In genomic region chr20:45014671-45015415, GRCh38 we compare ENCODE assay signal across 11 cellular contexts. TPM values are rescaled to one million over a fixed set of nuclear protein-coding genes. Genes with fewer than 3 reads are reported as not detected.
DNase-seq lines count a peak whose midpoint lies in the region; ATAC-seq and TF ChIP-seq lines count a peak whose summit lies in the region.
"Had no signal": no experiment of that assay in that cellular context is flagged by ENCODE, and none has a peak within 500 bp of the region (broad histone marks: within the 10 kb centered on the region; RNA-seq: fewer than 3 reads in every experiment).

No MANE protein-coding gene starts in this region.

- peaks cover 0 to 63% of the 10 kb centered on the region in 2 donors for H3K4me1 ChIP-seq in right atrium auricular region

- ATAC-seq in Right ventricle myocardium inferior = peak; percentile 36

- peak overlapping the region; percentile 17 to 81 for H3K27ac ChIP-seq in right atrium auricular region

- H3K4me3 Mint-ChIP-seq in activated naive CD8-positive, alpha-beta T cell treated with anti-CD3 and anti-CD28 coated beads for 36 hours = no peak overlapping the region
- H3K4me3 Mint-ChIP-seq: T-helper 1 cell treated with Interleukin-12 subunit alpha and Interleukin-12 subunit beta and Interleukin-4 antibody, amounts not matched to agents 30 μg/mL and 1 μg/mL, for 36 hours had no signal

- no peaks in the 10 kb centered on the region for H3K27me3 ChIP-seq in right atrium auricular region

- intact Hi-C loops in Right ventricle myocardium inferior (cut with DNase I) = no loop called here
- intact Hi-C loops in cardiac septum (cut with DNase I) = loop anchor here (5.0 kb wide), 1 partner anchor 82 kb away; no protein-coding TSS in a partner anchor

- peak overlapping the region; percentile 48 for H3K27ac Mint-ChIP-seq in activated naive CD8-positive, alpha-beta T cell treated with anti-CD3 and anti-CD28 coated beads for 36 hours
- H3K27ac Mint-ChIP-seq: T-helper 1 cell treated with Interleukin-12 subunit alpha and Interleukin-12 subunit beta and Interleukin-4 antibody, amounts not matched to agents 30 μg/mL and 1 μg/mL, for 36 hours had no signal

- H3K9me3 Mint-ChIP-seq in activated naive CD8-positive, alpha-beta T cell treated with anti-CD3 and anti-CD28 coated beads for 36 hours = no peaks in the 10 kb centered on the region
- H3K9me3 Mint-ChIP-seq: T-helper 1 cell treated with Interleukin-12 subunit alpha and Interleukin-12 subunit beta and Interleukin-4 antibody, amounts not matched to agents 30 μg/mL and 1 μg/mL, for 36 hours had no signal

- no peaks in the 10 kb centered on the region for H3K27me3 Mint-ChIP-seq in activated naive CD8-positive, alpha-beta T cell treated with anti-CD3 and anti-CD28 coated beads for 36 hours

- H3K9me3 ChIP-seq in right atrium auricular region = no peaks in the 10 kb centered on the region

- no peak overlapping the region for H3K4me3 ChIP-seq in right atrium auricular region

- TF ChIP-seq CTCF in right atrium auricular region (IDR thresholded peaks at IDR 0.05) = no peak

- no peaks in the 10 kb centered on the region for H3K36me3 ChIP-seq in right atrium auricular region

- peaks cover 64% of the 10 kb centered on the region for H3K4me1 Mint-ChIP-seq in activated naive CD8-positive, alpha-beta T cell treated with anti-CD3 and anti-CD28 coated beads for 36 hours

- DNase-seq in Right ventricle myocardium inferior (ENCODE audit: missing footprints) = no peak
- DNase-seq in cardiac septum (ENCODE audit: low spot score) = no peak
- DNase-seq in activated naive CD8-positive, alpha-beta T cell treated with anti-CD3 and anti-CD28 coated beads for 36 hours = no peak
- no peak for DNase-seq in right atrium auricular region (ENCODE audit: low spot score)
- peak; percentile 24 for DNase-seq in superior temporal gyrus (ENCODE audit: extremely low spot score)
- DNase-seq in NCI-H1417 (lab: John Stamatoyannopoulos, UW) = no peak
- DNase-seq in putamen (ENCODE audit: low spot score) = no peak
- DNase-seq in NCI-H524 treated with DMSO at 0.1 percent for 48 hours (lab: John Stamatoyannopoulos, UW) = no peak
- DNase-seq: activated effector memory CD4-positive, alpha-beta T cell treated with Interleukin-2 at 50 U/mL for 16 hours; NCI-H2081 treated with DMSO at 0.1 percent for 48 hours had no signal

- H3K36me3 Mint-ChIP-seq in activated naive CD8-positive, alpha-beta T cell treated with anti-CD3 and anti-CD28 coated beads for 36 hours = peaks cover 44% of the 10 kb centered on the region

RNA-seq across cellular contexts. Expression of gene STK4, which starts 48.5 kb away (rescaled TPM):
- total RNA-seq in Right ventricle myocardium inferior (10.3 TPM), cardiac septum (11.3 TPM), right atrium auricular region (10 to 100 TPM in 1 of 2 donors, 1 to 10 TPM in 1; 7.3 to 12.6 TPM)
- 100 to 1,000 TPM; 180 to 198 TPM for total RNA-seq in activated naive CD8-positive, alpha-beta T cell treated with anti-CD3 and anti-CD28 coated beads for 36 hours

RNA-seq across cellular contexts. Expression of gene TOMM34, which starts 54.6 kb away (rescaled TPM):
- total RNA-seq in Right ventricle myocardium inferior (10.3 TPM), cardiac septum (10.7 TPM), right atrium auricular region (10 to 100 TPM; 10.6 to 17.0 TPM)
- 10 to 100 TPM; 72.9 to 75.1 TPM for total RNA-seq in activated naive CD8-positive, alpha-beta T cell treated with anti-CD3 and anti-CD28 coated beads for 36 hours

Comparison
In these comparisons a context has a peak if more than half of its experiments do, and no peak if none do; other contexts are left out.
1. RNA of gene STK4, which starts 48.5 kb away (total RNA-seq): 180 to 198 TPM in activated naive CD8-positive, alpha-beta T cell treated with anti-CD3 and anti-CD28 coated beads for 36 hours; 7.3 to 12.6 TPM in right atrium auricular region, 11.3 TPM in cardiac septum (single experiment) and 10.3 TPM in Right ventricle myocardium inferior (single experiment); every median in the first group is over 10 times any median in the second.